ENCODE assay signal across 22 cellular contexts in genomic region chr4:54363037-54363436, GRCh38.
A peak's percentile ranks its signal among the peaks of the same experiment; 100 is the strongest.
DNase-seq lines count a peak whose midpoint lies in the region; ATAC-seq and TF ChIP-seq lines count a peak whose summit lies in the region.
"Had no signal": no experiment of that assay in that cellular context is flagged by ENCODE, and none has a peak within 500 bp of the region (broad histone marks: within the 10 kb centered on the region; RNA-seq: fewer than 3 reads in every experiment).

No MANE protein-coding gene starts in this region.

- H2BK15ac ChIP-seq in mesendoderm (replicated peaks; ENCODE audit: low read depth), result no peak overlapping the region

- no peak overlapping the region for H3K23ac ChIP-seq in mesendoderm (ENCODE audit: low read length)

- H3K9ac ChIP-seq in endodermal cell (ENCODE audit: extremely low read depth, low read length, poor library complexity, severe bottlenecking), result no peak overlapping the region
- H3K9ac ChIP-seq in mesendoderm (ENCODE audit: low read length), result no peak overlapping the region

- H3K18ac ChIP-seq in mesendoderm (ENCODE audit: low read length), result no peak overlapping the region

- no peak overlapping the region for H4K5ac ChIP-seq in mesendoderm (ENCODE audit: low read length)

- no peak overlapping the region for H3K27ac ChIP-seq in endodermal cell (ENCODE audit: low read depth, low read length)
- H3K27ac ChIP-seq in mesendoderm (ENCODE audit: low read depth, low read length), result no peak overlapping the region
- H3K27ac ChIP-seq: HL-60, PC-9, SJCRH30 had no signal

- H3K27me3 Mint-ChIP-seq in endodermal cell (ENCODE audit: insufficient read depth), result peaks cover 7% of the 10 kb centered on the region

- no peak overlapping the region for H2BK5ac ChIP-seq in mesendoderm (ENCODE audit: low read length)

- H3K36me3 ChIP-seq in endodermal cell (ENCODE audit: control insufficient read depth, insufficient read depth, low read length) (no peaks in the 10 kb centered on the region), mesendoderm (ENCODE audit: control insufficient read depth, insufficient read depth, low read length) (no peaks in the 10 kb centered on the region)
- H3K36me3 ChIP-seq: SJCRH30 had no signal

- H4K8ac ChIP-seq in mesendoderm (ENCODE audit: low read depth, low read length), result no peak overlapping the region

- H3K4me1 Mint-ChIP-seq in endodermal cell, result peaks cover 5% of the 10 kb centered on the region
- H3K4me1 Mint-ChIP-seq: IgD-negative memory B cell, T-cell had no signal

- H3K4me3 Mint-ChIP-seq in endodermal cell, result no peak overlapping the region
- H3K4me3 Mint-ChIP-seq: IgD-negative memory B cell, T-cell had no signal

- H3K27ac Mint-ChIP-seq in endodermal cell, result no peak overlapping the region
- H3K27ac Mint-ChIP-seq: T-cell had no signal

- H3K4me1 ChIP-seq in endodermal cell (ENCODE audit: control insufficient read depth, insufficient read depth, low read length), result no peaks in the 10 kb centered on the region
- no peaks in the 10 kb centered on the region for H3K4me1 ChIP-seq in mesendoderm (ENCODE audit: control insufficient read depth, low read depth, low read length)
- H3K4me1 ChIP-seq: SJCRH30 had no signal

- H3K56ac ChIP-seq in mesendoderm (ENCODE audit: low read length), result no peak overlapping the region

- no peak overlapping the region for H2BK120ac ChIP-seq in mesendoderm (ENCODE audit: low read depth, low read length)

- H3K27me3 ChIP-seq in endodermal cell (ENCODE audit: control insufficient read depth, insufficient read depth, low read length, poor library complexity, severe bottlenecking) (no peaks in the 10 kb centered on the region), mesendoderm (ENCODE audit: insufficient read depth, low read length, poor library complexity) (no peaks in the 10 kb centered on the region)
- H3K27me3 ChIP-seq: SJCRH30 had no signal

- H3K79me2 ChIP-seq in mesendoderm (ENCODE audit: control insufficient read depth, insufficient read depth, low read length), result no peaks in the 10 kb centered on the region

- no peaks in the 10 kb centered on the region for H3K9me3 Mint-ChIP-seq in endodermal cell

- no peak for ATAC-seq in GM18867 (IDR thresholded peaks at IDR 0.05; ENCODE audit: unreplicated experiment)
- ATAC-seq in GM18870 (IDR thresholded peaks at IDR 0.05; ENCODE audit: unreplicated experiment), result no peak
- ATAC-seq: Right ventricle myocardium inferior, T-cell had no signal

- no peaks in the 10 kb centered on the region for H3K79me1 ChIP-seq in mesendoderm (ENCODE audit: low read length)

- no peak for TF ChIP-seq CTCF in endodermal cell (conservative IDR thresholded peaks at IDR 0.05)

- no peak overlapping the region for H3K4me3 ChIP-seq in endodermal cell (ENCODE audit: low read length)
- H3K4me3 ChIP-seq in mesendoderm (ENCODE audit: low read length), result no peak overlapping the region
- H3K4me3 ChIP-seq: PC-9, SJCRH30 had no signal

- peak; percentile 63 for DNase-seq in NCI-H748 (lab: John Stamatoyannopoulos, UW; ENCODE audit: unreplicated experiment)
- DNase-seq in NCI-H748 treated with DMSO at 0.1 percent for 48 hours (lab: John Stamatoyannopoulos, UW), result no peak
- peak; percentile 84 to 92 for DNase-seq in NCI-H524 (lab: John Stamatoyannopoulos, UW)
- DNase-seq in endodermal cell, result peak; percentile 58
- peak; percentile 30 for DNase-seq in mesendoderm
- no peak for DNase-seq in KG1 (lab: John Stamatoyannopoulos, UW)
- DNase-seq: Calu3; NCI-H1092; NCI-H1417 treated with DMSO at 0.1 percent for 48 hours; NCI-H1694 treated with DMSO at 0.1 percent for 48 hours; NCI-H2081; NCI-H446; NCI-H82; NK-92 treated with Interleukin-12 subunit alpha and Interleukin-12 subunit beta, amount 100 ng/mL, for 24 hours; PC-9; SJCRH30; T-cell had no signal

- H3K36me3 Mint-ChIP-seq in endodermal cell (ENCODE audit: low read depth), result no peaks in the 10 kb centered on the region
- H3K36me3 Mint-ChIP-seq: IgD-negative memory B cell, T-cell had no signal

- no peaks in the 10 kb centered on the region for H3K9me3 ChIP-seq in endodermal cell (ENCODE audit: control insufficient read depth, low read length)
- H3K9me3 ChIP-seq: SJCRH30 had no signal

- H2AK5ac ChIP-seq in mesendoderm (ENCODE audit: low read length), result no peak overlapping the region

- H3K4ac ChIP-seq in mesendoderm (ENCODE audit: low read depth, low read length), result no peak overlapping the region

- H3K4me2 ChIP-seq in mesendoderm (ENCODE audit: low read length), result no peak overlapping the region
- H3K4me2 ChIP-seq: PC-9 had no signal

- 84 to 87% methylated on average over 7 to 8 of the region's 8 CpGs for WGBS in endodermal cell (ENCODE audit: insufficient coverage in 1 of 2, insufficient read length in 1 of 2), 2 experiments
- no CpG with 5 or more reads among the region's 8 CpGs for WGBS in mesendoderm (ENCODE audit: extremely low coverage, insufficient coverage, low lambda C conversion rate)

Comparison
In these comparisons a context has a peak if more than half of its experiments do, and no peak if none do; other contexts are left out.
1. DNase-seq: peak in NCI-H748 (single experiment), NCI-H524 (2 of 2), endodermal cell (single experiment) and mesendoderm (single experiment); none in NCI-H748 treated with DMSO at 0.1 percent for 48 hours (single experiment) and KG1 (single experiment).